In genomic region chr10:127945335-127945734, GRCh38 we compare ENCODE assay signal across 8 cellular contexts. TPM values are rescaled to one million over a fixed set of nuclear protein-coding genes. Genes with fewer than 3 reads are reported as not detected.
DNase-seq lines count a peak whose midpoint lies in the region; ATAC-seq and TF ChIP-seq lines count a peak whose summit lies in the region.
"Had no signal": no experiment of that assay in that cellular context is flagged by ENCODE, and none has a peak within 500 bp of the region (broad histone marks: within the 10 kb centered on the region; RNA-seq: fewer than 3 reads in every experiment).

No MANE protein-coding gene starts in this region.

- no peaks in the 10 kb centered on the region for H3K27me3 Mint-ChIP-seq in MCF 10A (ENCODE audit: insufficient read depth, unreplicated experiment)
- H3K27me3 Mint-ChIP-seq: activated naive CD4-positive, alpha-beta T cell treated with anti-CD3 and anti-CD28 coated beads, Interleukin-2, amount 50 U/mL, for 24 hours had no signal

- peak overlapping the region; percentile 80 for H3K27ac ChIP-seq in neutrophil

- intact Hi-C loops in MCF 10A (cut with micrococcal nuclease): no loop called here

- POLR2A ChIA-PET in MCF 10A (lab: Yijun Ruan, JAX): interaction anchor here (0.6 kb wide), 1 partner anchor 254 kb away, joined by 3 read pairs; no protein-coding TSS in a partner anchor

- in situ Hi-C loops in GM13976 (cut with MboI; ENCODE audit: low sequenced_read_pairs, unreplicated experiment): no loop called here

- ATAC-seq in GM19452 (IDR thresholded peaks at IDR 0.05; ENCODE audit: unreplicated experiment): peak; percentile 55
- no peak for ATAC-seq in HG02870 (IDR thresholded peaks at IDR 0.05; ENCODE audit: unreplicated experiment)
- no peak for ATAC-seq in HG02678 (IDR thresholded peaks at IDR 0.05; ENCODE audit: unreplicated experiment)

- no peak overlapping the region for H3K4me3 ChIP-seq in neutrophil (ENCODE audit: low read depth in 1 of 2, low read length in 1 of 2)

- peak; percentile 82 for DNase-seq in LHCN-M2 (ENCODE audit: low read depth)
- DNase-seq in MCF 10A (ENCODE audit: unreplicated experiment): peak; percentile 94
- no peak for DNase-seq in GM13976 (ENCODE audit: low spot score)

- CTCF ChIA-PET in MCF 10A (lab: Yijun Ruan, JAX): interaction anchor here (0.6 to 0.9 kb wide), 2 partner anchors 13 to 213 kb away, joined by 3 to 4 read pairs; no protein-coding TSS in a partner anchor

- peaks cover 31 to 34% of the 10 kb centered on the region in 2 experiments for H3K4me1 ChIP-seq in neutrophil (ENCODE audit: control insufficient read depth in 1 of 2, insufficient read depth in 1 of 2, low read depth in 1 of 2, low read length in 1 of 2)

- H3K27me3 ChIP-seq in neutrophil: no peaks in the 10 kb centered on the region

- TF ChIP-seq CTCF in MCF 10A (IDR thresholded peaks at IDR 0.05; ENCODE audit: unreplicated experiment) (no peak), neutrophil (IDR thresholded peaks at IDR 0.05) (no peak), GM13976 (IDR thresholded peaks at IDR 0.05; ENCODE audit: borderline replicate concordance, control extremely low read depth, extremely low read depth, insufficient read depth, missing control alignments) (no peak)

- H3K27ac Mint-ChIP-seq in MCF 10A (ENCODE audit: low read depth, unreplicated experiment): no peak overlapping the region
- H3K27ac Mint-ChIP-seq: activated naive CD4-positive, alpha-beta T cell treated with anti-CD3 and anti-CD28 coated beads, Interleukin-2, amount 50 U/mL, for 24 hours had no signal

- H3K9me3 ChIP-seq in neutrophil: no peaks in the 10 kb centered on the region

- no TSS peak for BruUV-seq in MCF 10A (replicated peaks; lab: Mats Ljungman, UMichigan)

- H3K4me3 Mint-ChIP-seq in MCF 10A (ENCODE audit: unreplicated experiment): no peak overlapping the region
- H3K4me3 Mint-ChIP-seq: activated naive CD4-positive, alpha-beta T cell treated with anti-CD3 and anti-CD28 coated beads, Interleukin-2, amount 50 U/mL, for 24 hours had no signal

- H3K4me1 Mint-ChIP-seq in MCF 10A (ENCODE audit: insufficient read depth, unreplicated experiment): peaks cover 50% of the 10 kb centered on the region

- H3K36me3 Mint-ChIP-seq in MCF 10A (ENCODE audit: insufficient read depth, unreplicated experiment): no peaks in the 10 kb centered on the region
- H3K36me3 Mint-ChIP-seq: activated naive CD4-positive, alpha-beta T cell treated with anti-CD3 and anti-CD28 coated beads, Interleukin-2, amount 50 U/mL, for 24 hours had no signal

- no peaks in the 10 kb centered on the region for H3K9me3 Mint-ChIP-seq in MCF 10A (ENCODE audit: unreplicated experiment)
- H3K9me3 Mint-ChIP-seq: activated naive CD4-positive, alpha-beta T cell treated with anti-CD3 and anti-CD28 coated beads, Interleukin-2, amount 50 U/mL, for 24 hours had no signal

- H3K36me3 ChIP-seq in neutrophil: no peaks in the 10 kb centered on the region

RNA-seq across cellular contexts. Expression of gene PTPRE, which starts 38.4 kb away (rescaled TPM):
- total RNA-seq in LHCN-M2 (2014; rRNA removed): 5.2 and 6.8 TPM in 2 replicates
- polyA plus RNA-seq in LHCN-M2 (2012): 2.1 TPM
- total RNA-seq in MCF 10A (2022): 21.8 and 34.6 TPM in 2 replicates

RNA-seq across cellular contexts. Expression of gene CLRN3, which starts 52.6 kb away (rescaled TPM):
- total RNA-seq in LHCN-M2 (2014; rRNA removed) (not detected in 2 replicates), MCF 10A (2022) (not detected in 2 replicates)
- not detected for polyA plus RNA-seq in LHCN-M2 (2012)
